ENCODE assay signal across 7 cellular contexts in the genomic region with DNA sequence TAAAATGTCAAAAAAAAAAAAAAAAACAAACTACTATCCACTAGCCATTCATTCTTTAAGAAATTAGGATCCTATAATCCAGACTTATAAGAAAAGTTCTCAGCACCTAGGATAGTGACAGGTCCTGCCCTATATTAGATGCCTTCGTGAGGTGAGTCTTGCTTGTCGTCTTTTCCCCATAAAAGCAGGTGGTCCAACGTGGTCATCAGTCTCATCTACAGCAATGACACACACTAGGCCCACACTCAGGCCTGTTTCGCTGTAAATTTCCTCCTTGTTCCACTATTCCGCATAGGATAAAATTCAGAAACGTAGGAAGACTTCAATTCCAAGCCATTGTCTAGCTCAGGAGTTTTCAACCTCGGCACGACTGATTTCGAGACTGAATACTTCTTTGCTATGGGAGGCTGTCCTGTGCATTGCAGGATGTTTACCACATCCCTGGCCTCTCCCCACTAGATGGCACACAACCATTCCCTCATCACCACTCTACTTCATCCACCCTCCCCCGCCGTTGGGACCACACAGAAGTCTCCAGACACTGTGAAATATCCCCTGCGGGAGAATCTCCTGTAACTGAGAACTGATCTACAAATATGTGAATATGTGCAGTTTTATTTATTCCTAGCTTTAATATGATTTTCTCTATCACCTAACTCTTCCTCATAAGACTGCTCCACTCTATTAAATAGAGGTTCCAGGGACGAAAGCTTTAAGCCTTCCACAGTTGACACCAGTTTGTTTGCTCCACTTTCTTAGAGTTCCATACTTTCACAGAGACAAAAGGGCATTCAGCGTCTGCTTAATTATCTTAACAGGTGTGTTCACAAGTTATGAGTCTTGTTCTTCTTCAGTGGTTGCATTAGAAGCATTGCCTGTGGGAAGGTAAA.
DNase-seq lines count a peak whose midpoint lies in the region; ATAC-seq, FAIRE-seq and TF ChIP-seq lines count a peak whose summit lies in the region.

No MANE protein-coding gene starts in this region.

- H3K36me3 ChIP-seq in bronchial epithelial cell (ENCODE audit: control insufficient read depth, insufficient read depth, low read length), result no peaks in the 10 kb centered on the region

- in situ Hi-C loops in G401 (cut with HindIII; ENCODE audit: low sequenced_read_pairs), result no loop called here

- no peaks in the 10 kb centered on the region for H3K27me3 ChIP-seq in bronchial epithelial cell (ENCODE audit: control insufficient read depth, insufficient read depth, low read length)

- peak; percentile 82 for TF ChIP-seq CTCF in bronchial epithelial cell (IDR thresholded peaks at IDR 0.05; ENCODE audit: insufficient read depth, low read length, severe bottlenecking)

- FAIRE-seq in bronchial epithelial cell (lab: Jason Lieb, UNC), result peak; percentile 36

- peak; percentile 26 to 33 for DNase-seq in NCI-H1930 (lab: John Stamatoyannopoulos, UW)
- peak; percentile 51 for DNase-seq in bronchial epithelial cell (ENCODE audit: low read depth)
- DNase-seq in lung microvascular endothelial cell (ENCODE audit: low read depth in 2 of 2), result peak; percentile 18 to 43
- no peak for DNase-seq in G401 (ENCODE audit: low spot score)

- ATAC-seq in GM21423 (IDR thresholded peaks at IDR 0.05; ENCODE audit: unreplicated experiment) (peak; percentile 62), HG02623 (IDR thresholded peaks at IDR 0.05; ENCODE audit: unreplicated experiment) (no peak), HG03025 (IDR thresholded peaks at IDR 0.05; ENCODE audit: low FRiP score, unreplicated experiment) (no peak)

- no peak overlapping the region for H3K4me3 ChIP-seq in bronchial epithelial cell (ENCODE audit: low read depth, low read length)
